1 cellular context compared by ENCODE assay signal in the genomic region with DNA sequence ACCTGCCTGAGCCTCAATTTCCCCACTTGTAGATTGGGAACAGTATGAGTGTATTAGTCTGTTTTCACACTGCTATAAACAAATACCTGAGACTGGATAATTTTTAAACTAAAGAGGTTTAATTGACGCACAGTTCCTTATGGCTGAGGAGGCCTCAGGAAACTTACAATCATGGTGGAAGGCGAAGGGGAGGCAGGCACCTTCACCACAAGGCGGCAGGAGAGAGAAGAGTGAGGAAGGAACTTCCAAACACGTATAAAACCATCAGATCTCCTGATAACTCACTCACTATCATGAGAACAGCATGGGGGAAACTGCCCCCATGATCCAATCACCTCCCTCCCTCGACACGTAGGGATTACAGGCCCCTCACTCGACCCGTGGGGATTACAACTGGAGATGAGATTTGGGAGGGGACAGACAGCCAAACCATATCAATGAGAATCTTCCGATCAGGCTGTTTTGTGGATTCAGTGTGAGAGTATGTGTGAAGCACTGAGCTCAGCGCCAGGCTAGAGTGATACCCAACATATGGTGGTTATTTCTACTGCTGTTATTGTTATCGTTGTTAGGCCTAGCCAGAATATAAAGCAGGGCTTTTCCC.
TF ChIP-seq lines count a peak whose summit lies in the region.

No MANE protein-coding gene starts in this region.

TF ChIP-seq in IMR-90, 13 proteins besides CTCF, POLR2A, EP300 and RAD21 (continued from another document):
- TF ChIP-seq, protein P1, sequence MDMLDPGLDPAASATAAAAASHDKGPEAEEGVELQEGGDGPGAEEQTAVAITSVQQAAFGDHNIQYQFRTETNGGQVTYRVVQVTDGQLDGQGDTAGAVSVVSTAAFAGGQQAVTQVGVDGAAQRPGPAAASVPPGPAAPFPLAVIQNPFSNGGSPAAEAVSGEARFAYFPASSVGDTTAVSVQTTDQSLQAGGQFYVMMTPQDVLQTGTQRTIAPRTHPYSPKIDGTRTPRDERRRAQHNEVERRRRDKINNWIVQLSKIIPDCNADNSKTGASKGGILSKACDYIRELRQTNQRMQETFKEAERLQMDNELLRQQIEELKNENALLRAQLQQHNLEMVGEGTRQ (IDR thresholded peaks at IDR 0.05; ENCODE audit: low read depth, low read length), result no peak
- TF ChIP-seq MXI1 (IDR thresholded peaks at IDR 0.05; ENCODE audit: borderline replicate concordance, low read depth, low read length) (no peak), BHLHE40 (IDR thresholded peaks at IDR 0.05; ENCODE audit: low read depth, low read length) (no peak), ELK1 (IDR thresholded peaks at IDR 0.05; ENCODE audit: borderline replicate concordance, low read depth, low read length) (no peak), CEBPB (IDR thresholded peaks at IDR 0.05; ENCODE audit: low read depth, low read length) (no peak), RFX5 (IDR thresholded peaks at IDR 0.05; ENCODE audit: low read depth, low read length) (no peak), CHD1 (IDR thresholded peaks at IDR 0.05; ENCODE audit: low read depth, low read length) (no peak), MAFK (IDR thresholded peaks at IDR 0.05; ENCODE audit: low read depth, low read length) (no peak), RCOR1 (IDR thresholded peaks at IDR 0.05; ENCODE audit: insufficient replicate concordance, low read length) (no peak), NFE2L2 (IDR thresholded peaks at IDR 0.05; ENCODE audit: low read depth, low read length) (no peak), SMC3 (IDR thresholded peaks at IDR 0.05; ENCODE audit: low read depth, low read length) (no peak), FOS (IDR thresholded peaks at IDR 0.05; ENCODE audit: low read depth, low read length) (no peak)
